ENCODE assay signal across 16 cellular contexts in the genomic region with DNA sequence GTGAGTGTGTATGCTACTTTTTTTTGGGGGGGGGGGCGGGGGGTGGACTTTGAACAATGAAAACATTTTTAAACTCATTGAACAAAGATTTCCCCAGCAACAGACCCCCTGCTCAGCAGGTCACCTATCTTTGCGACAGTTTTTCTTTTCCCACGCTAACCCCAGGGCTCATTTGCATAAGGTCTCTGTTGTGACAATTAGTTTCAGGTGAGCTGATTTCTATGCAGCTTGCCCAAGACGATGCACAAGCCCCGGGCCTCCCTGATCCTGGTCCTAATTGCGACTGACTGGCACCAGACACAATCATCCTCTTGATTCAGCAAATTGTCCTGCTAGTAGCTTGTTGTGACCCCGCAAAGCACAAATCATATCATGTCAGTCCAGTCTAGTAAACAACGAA. TPM values are rescaled to one million over a fixed set of nuclear protein-coding genes. Genes with fewer than 3 reads are reported as not detected.
DNase-seq lines count a peak whose midpoint lies in the region; ATAC-seq and TF ChIP-seq lines count a peak whose summit lies in the region.
"Had no signal": no experiment of that assay in that cellular context is flagged by ENCODE, and none has a peak within 500 bp of the region (broad histone marks: within the 10 kb centered on the region; RNA-seq: fewer than 3 reads in every experiment).

No MANE protein-coding gene starts in this region.

- H3K79me2 ChIP-seq in H9 (ENCODE audit: insufficient read depth, low read length): no peaks in the 10 kb centered on the region

- no peak overlapping the region for H3K14ac ChIP-seq in H9 (ENCODE audit: insufficient read depth, low read length)

- H3K27me3 ChIP-seq in H9 (ENCODE audit: insufficient read depth, low read length) (no peaks in the 10 kb centered on the region), layer of hippocampus (ENCODE audit: control insufficient read depth, insufficient read depth, low read length) (no peaks in the 10 kb centered on the region), tibial artery (no peaks in the 10 kb centered on the region)
- H3K27me3 ChIP-seq: Peyer's patch, stomach had no signal

- no peaks in the 10 kb centered on the region for H3K79me1 ChIP-seq in H9 (ENCODE audit: insufficient read depth, low read depth, low read length, poor library complexity, severe bottlenecking)

- no peaks in the 10 kb centered on the region for H3K9me3 ChIP-seq in H9 (ENCODE audit: control insufficient read depth, low read depth, low read length)
- H3K9me3 ChIP-seq in tibial artery: no peaks in the 10 kb centered on the region
- H3K9me3 ChIP-seq: Peyer's patch, stomach had no signal

- H4K91ac ChIP-seq in H9 (ENCODE audit: insufficient read length, low read depth, low read length): no peak overlapping the region

- H3K36me3 Mint-ChIP-seq in H9 (ENCODE audit: insufficient read depth in 1 of 3, low read depth in 3 of 3): no peaks in the 10 kb centered on the region

- H3K4me1 Mint-ChIP-seq in H9: peaks cover 50 to 55% of the 10 kb centered on the region in 2 experiments

- no peaks in the 10 kb centered on the region for H4K20me1 ChIP-seq in H9 (ENCODE audit: control insufficient read depth, insufficient read depth, insufficient read length)

- ATAC-seq in HG03432 (IDR thresholded peaks at IDR 0.05; ENCODE audit: unreplicated experiment): no peak
- ATAC-seq: activated CD8-positive, alpha-beta T cell treated with anti-CD3 and anti-CD28 coated beads, Interleukin-2, amount 10 ng/mL, durations not matched to agents 7 days and 5 days; HepG2 had no signal

- no peak overlapping the region for H3K4me2 ChIP-seq in H9 (ENCODE audit: insufficient read depth, insufficient read length, low read length)

- H3K4ac ChIP-seq in H9 (ENCODE audit: low read depth, low read length): no peak overlapping the region

- no peak overlapping the region for H2BK20ac ChIP-seq in H9 (ENCODE audit: low read depth, low read length, poor library complexity, severe bottlenecking)

- H2AK5ac ChIP-seq in H9 (ENCODE audit: insufficient read length, low read length): no peak overlapping the region

- no peak overlapping the region for H2BK5ac ChIP-seq in H9 (ENCODE audit: insufficient read length, low read length)

- intact Hi-C loops in tibial artery (cut with DNase I; ENCODE audit: low total_unique reads): no loop called here

- H3K27ac ChIP-seq in H9 (ENCODE audit: insufficient read length, low read depth, low read length) (peak overlapping the region; percentile 83), angular gyrus (ENCODE audit: low read depth, low read length) (peak overlapping the region; percentile 77), layer of hippocampus (ENCODE audit: low read depth, low read length) (peak overlapping the region; percentile 49), tibial artery (peak overlapping the region; percentile 29 to 56)

- no peak overlapping the region for H2BK12ac ChIP-seq in H9 (ENCODE audit: insufficient read length, low read depth, low read length)

- H2AFZ ChIP-seq in H9 (ENCODE audit: low read length): no peak overlapping the region

- H2BK15ac ChIP-seq in H9 (ENCODE audit: low read depth, low read length): no peak overlapping the region

- no peak overlapping the region for H3K23ac ChIP-seq in H9 (ENCODE audit: insufficient read length, low read depth, low read length)

- TF ChIP-seq CTCF in H9 (conservative IDR thresholded peaks at IDR 0.05): no peak
- no peak for TF ChIP-seq CTCF in tibial artery (IDR thresholded peaks at IDR 0.05)

- H3K4me3 ChIP-seq in tibial artery: no peak overlapping the region
- H3K4me3 ChIP-seq: Peyer's patch, stomach had no signal

- H3K9ac ChIP-seq in H9 (ENCODE audit: extremely low read depth, insufficient read length, low read length): no peak overlapping the region

- H3K27me3 Mint-ChIP-seq in H9 (ENCODE audit: low read depth): peaks cover 3% of the 10 kb centered on the region
- H3K27me3 Mint-ChIP-seq: naive B cell had no signal

- H3T11ph ChIP-seq in H9 (ENCODE audit: low read length): no peak overlapping the region

- no peak overlapping the region for H4K8ac ChIP-seq in H9 (replicated peaks; ENCODE audit: insufficient read length, low read depth, low read length)

- no peak overlapping the region for H2BK120ac ChIP-seq in H9 (ENCODE audit: low read depth, low read length, poor library complexity, severe bottlenecking)

- H3K56ac ChIP-seq in H9 (ENCODE audit: insufficient read length, low read depth, low read length): no peak overlapping the region

- H3K36me3 ChIP-seq in tibial artery: no peaks in the 10 kb centered on the region
- H3K36me3 ChIP-seq: Peyer's patch, stomach had no signal

- H3K4me3 Mint-ChIP-seq in H9: no peak overlapping the region; a peak in 2 of 5 replicates
- H3K4me3 Mint-ChIP-seq: activated CD8-positive, alpha-beta T cell treated with anti-CD3 and anti-CD28 coated beads, Interleukin-2, amount 10 ng/mL, durations not matched to agents 7 days and 5 days had no signal

- H3K18ac ChIP-seq in H9 (ENCODE audit: insufficient read length, low read depth, low read length): no peak overlapping the region

- WGBS in H9 (ENCODE audit: extremely low coverage, insufficient read length, low lambda C conversion rate): no CpG with 5 or more reads among the region's 8 CpGs

- H3K4me1 ChIP-seq in H9 (ENCODE audit: insufficient read depth, low read length) (peaks cover 7% of the 10 kb centered on the region; the same call in 1 of the 2 replicates), tibial artery (peaks cover 0 to 80% (median 39%) of the 10 kb centered on the region in 4 donors)

- H3K27ac Mint-ChIP-seq in H9: peak overlapping the region in 2 of 3 experiments; percentile 80 to 82; a peak in 4 of 7 replicates
- H3K27ac Mint-ChIP-seq: activated CD8-positive, alpha-beta T cell treated with anti-CD3 and anti-CD28 coated beads, Interleukin-2, amount 10 ng/mL, durations not matched to agents 7 days and 5 days had no signal

- peak; percentile 46 for DNase-seq in H9
- no peak for DNase-seq in tibial artery
- no peak for DNase-seq in UCSD-AML1 (lab: John Stamatoyannopoulos, UW; ENCODE audit: unreplicated experiment)
- DNase-seq in NOMO-1 treated with dmso at 0.1 percent for 144 hours (lab: John Stamatoyannopoulos, UW; ENCODE audit: unreplicated experiment): no peak
- DNase-seq: activated CD8-positive, alpha-beta T cell treated with anti-CD3 and anti-CD28 coated beads, Interleukin-2, amount 10 ng/mL, durations not matched to agents 7 days and 5 days; activated gamma-delta T cell; central memory CD4-positive, alpha-beta T cell; GDM1; naive B cell; NCI-H345; stomach had no signal

- H3K9me3 Mint-ChIP-seq in H9: no peaks in the 10 kb centered on the region
- H3K9me3 Mint-ChIP-seq: naive B cell had no signal

- H3K23me2 ChIP-seq in H9 (ENCODE audit: insufficient read length, low read depth, low read length, poor library complexity, severe bottlenecking): no peaks in the 10 kb centered on the region

- no peak overlapping the region for H4K5ac ChIP-seq in H9 (ENCODE audit: insufficient read length, low read depth, low read length)

RNA-seq across cellular contexts. Expression of a gene that starts 40.3 kb away (rescaled TPM):
- total RNA-seq in H9 (2021): 0.77 and 1.2 TPM in 2 replicates
- total RNA-seq: HepG2 had no signal
